In the genomic region with DNA sequence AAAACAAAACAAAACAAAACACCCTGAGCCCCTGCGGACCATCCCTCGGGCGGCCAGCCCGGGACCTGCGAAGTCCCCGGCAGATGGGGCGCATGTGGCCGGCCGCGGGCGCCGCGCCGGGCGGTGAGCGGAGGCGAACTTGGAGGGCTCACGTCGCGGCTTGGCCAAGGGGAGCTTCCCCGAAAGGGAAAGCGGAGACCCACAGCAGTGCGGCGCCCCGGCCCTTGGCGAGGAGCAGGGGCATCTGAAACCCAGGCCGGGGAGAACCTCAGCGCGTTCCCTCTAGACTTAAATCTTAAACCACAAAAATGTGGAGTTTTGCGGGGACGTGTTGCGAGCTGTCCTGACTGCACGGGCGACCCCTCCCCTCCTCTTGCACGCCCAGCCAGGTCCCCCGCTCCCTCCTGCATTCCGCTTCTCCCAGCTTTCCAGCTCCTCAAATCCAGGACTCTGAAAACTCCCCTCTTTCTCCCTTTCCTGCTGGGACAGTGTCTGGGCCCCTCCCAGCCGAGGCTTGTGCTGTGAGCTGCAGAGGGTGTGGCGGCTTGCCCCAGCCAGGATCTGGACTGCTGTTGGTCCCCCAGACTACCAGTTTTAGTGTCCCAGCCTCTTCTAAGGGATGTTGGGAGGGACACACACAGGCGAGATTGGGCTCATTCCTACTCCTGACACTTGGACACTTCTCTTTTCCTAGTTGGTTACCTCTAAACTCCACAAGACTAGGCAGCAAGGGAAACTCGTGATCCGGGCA, we compare ENCODE assay signal across 8 cellular contexts. TPM values are rescaled to one million over a fixed set of nuclear protein-coding genes. Genes with fewer than 3 reads are reported as not detected.
A peak's percentile ranks its signal among the peaks of the same experiment; 100 is the strongest.
DNase-seq lines count a peak whose midpoint lies in the region; ATAC-seq, FAIRE-seq and TF ChIP-seq lines count a peak whose summit lies in the region.

No MANE protein-coding gene starts in this region.

- H3K27me3 ChIP-seq in kidney epithelial cell (ENCODE audit: control insufficient read depth, insufficient read depth, low read length) = no peaks in the 10 kb centered on the region
- H3K27me3 ChIP-seq in small intestine (ENCODE audit: control insufficient read depth in 2 of 2, insufficient read depth in 2 of 2, low read length in 2 of 2) = peaks cover 0 to 2% of the 10 kb centered on the region in 2 donors

- WGBS in small intestine, 3 donors = 2 to 3% (median 3%) methylated on average over 41 to 42 of the region's 42 CpGs

- ATAC-seq in GM21526 (IDR thresholded peaks at IDR 0.05; ENCODE audit: low FRiP score, unreplicated experiment) (peak; percentile 36), GM18861 (IDR thresholded peaks at IDR 0.05; ENCODE audit: unreplicated experiment) (no peak)

- FAIRE-seq in small intestine (lab: Jason Lieb, UNC) = no peak

- no peak for TF ChIP-seq CTCF in kidney epithelial cell (IDR thresholded peaks at IDR 0.05; ENCODE audit: insufficient read depth, low read length, poor library complexity, severe bottlenecking)

- no peaks in the 10 kb centered on the region for H3K36me3 ChIP-seq in kidney epithelial cell (ENCODE audit: control insufficient read depth, insufficient read depth, low read length)
- no peaks in the 10 kb centered on the region for H3K36me3 ChIP-seq in small intestine (ENCODE audit: control insufficient read depth in 2 of 2, insufficient read depth in 2 of 2, low read length in 2 of 2)

- peak; percentile 14 for DNase-seq in DMS 273 treated with DMSO at 0.1 percent for 48 hours (lab: John Stamatoyannopoulos, UW)
- peak; percentile 13 for DNase-seq in NCI-H2227 treated with DMSO at 0.1 percent for 48 hours (lab: John Stamatoyannopoulos, UW)
- peak in 57 of 61 donors; percentile 8 to 81 (median 50) for DNase-seq in caudate nucleus (lab: John Stamatoyannopoulos, UW)
- DNase-seq in kidney epithelial cell (ENCODE audit: low read depth) = no peak
- DNase-seq in small intestine = peak; percentile 61
- no peak for DNase-seq in effector CD4-positive, alpha-beta T cell

- peak overlapping the region; percentile 95 for H3K4me3 ChIP-seq in kidney epithelial cell (ENCODE audit: low read depth, low read length)
- H3K4me3 ChIP-seq in small intestine (ENCODE audit: low read depth in 1 of 2, low read length in 2 of 2) = peak overlapping the region; percentile 70 to 92

- H3K27ac ChIP-seq in caudate nucleus (ENCODE audit: low read depth, low read length) = peak overlapping the region; percentile 92
- H3K27ac ChIP-seq in small intestine (ENCODE audit: low read depth in 1 of 2, low read length in 1 of 2) = peak overlapping the region in 1 of 2 donors; percentile 78

- no peaks in the 10 kb centered on the region for H3K4me1 ChIP-seq in small intestine (ENCODE audit: control insufficient read depth in 2 of 2, insufficient read depth in 1 of 2, low read depth in 1 of 2, low read length in 1 of 2)

- H3K9me3 ChIP-seq in small intestine (ENCODE audit: control insufficient read depth, low read depth) = no peaks in the 10 kb centered on the region

RNA-seq across cellular contexts. Expression of a gene that starts 1.3 kb away (rescaled TPM):
- total RNA-seq in kidney epithelial cell = 65.0 and 68.0 TPM in 2 replicates
- 1 to 10 TPM; 7.0 to 8.7 (median 8.7) TPM for polyA plus RNA-seq in small intestine

Comparison
In these comparisons a context has a peak if more than half of its experiments do, and no peak if none do; other contexts are left out.
1. DNase-seq: peak in DMS 273 treated with DMSO at 0.1 percent for 48 hours (single experiment), NCI-H2227 treated with DMSO at 0.1 percent for 48 hours (single experiment), caudate nucleus (57 of 61) and small intestine (single experiment); none in kidney epithelial cell (single experiment) and effector CD4-positive, alpha-beta T cell (single experiment).